In genomic region chr6:291148-291696, GRCh38 we compare ENCODE assay signal across 8 cellular contexts. TPM values are rescaled to one million over a fixed set of nuclear protein-coding genes. Genes with fewer than 3 reads are reported as not detected.
A peak's percentile ranks its signal among the peaks of the same experiment; 100 is the strongest.
DNase-seq lines count a peak whose midpoint lies in the region; ATAC-seq and TF ChIP-seq lines count a peak whose summit lies in the region.

No MANE protein-coding gene starts in this region.

- peak overlapping the region; percentile 71 for H3K27ac Mint-ChIP-seq in osteocyte (ENCODE audit: unreplicated experiment)

- no peaks in the 10 kb centered on the region for H3K9me3 ChIP-seq in OCI-LY3 (ENCODE audit: insufficient read depth, low read length)

- H3K36me3 Mint-ChIP-seq in osteocyte (ENCODE audit: unreplicated experiment): no peaks in the 10 kb centered on the region

- no peaks in the 10 kb centered on the region for H4K20me1 ChIP-seq in OCI-LY3 (ENCODE audit: insufficient read depth, low read length)

- H3K36me3 ChIP-seq in OCI-LY3 (replicated peaks; ENCODE audit: low read depth, low read length): peaks cover 8% of the 10 kb centered on the region

- H3K4me3 ChIP-seq in OCI-LY3 (ENCODE audit: low read length) (peak overlapping the region; percentile 79), epithelial cell of esophagus (ENCODE audit: low read length) (peak overlapping the region; percentile 66)

- TF ChIP-seq CTCF in OCI-LY3 (IDR thresholded peaks at IDR 0.05; ENCODE audit: low read depth, low read length) (no peak), epithelial cell of esophagus (IDR thresholded peaks at IDR 0.05; ENCODE audit: insufficient read depth, low read depth, low read length, missing control alignments) (no peak), osteocyte (IDR thresholded peaks at IDR 0.05) (no peak)

- peak overlapping the region; percentile 92 for H3K9ac ChIP-seq in OCI-LY3 (ENCODE audit: low read length)

- H3K4me3 Mint-ChIP-seq in osteocyte (ENCODE audit: unreplicated experiment): peak overlapping the region; percentile 70

- peaks cover 14% of the 10 kb centered on the region for H3K4me1 Mint-ChIP-seq in osteocyte (ENCODE audit: unreplicated experiment)

- no peak overlapping the region for H2AFZ ChIP-seq in OCI-LY3 (ENCODE audit: low read depth, low read length)

- no peaks in the 10 kb centered on the region for H3K9me3 Mint-ChIP-seq in osteocyte (ENCODE audit: unreplicated experiment)

- H3K4me2 ChIP-seq in OCI-LY3 (ENCODE audit: low read length): peak overlapping the region; percentile 79

- peaks cover 17% of the 10 kb centered on the region for H3K27me3 Mint-ChIP-seq in osteocyte (ENCODE audit: unreplicated experiment)

- peak overlapping the region; percentile 90 for H3K27ac ChIP-seq in OCI-LY3 (ENCODE audit: low read length)

- H3K4me1 ChIP-seq in OCI-LY3 (ENCODE audit: low read length): peaks cover 76% of the 10 kb centered on the region

- peak; percentile 32 for DNase-seq in EH (ENCODE audit: low read depth)
- DNase-seq in epithelial cell of esophagus (ENCODE audit: low read depth): peak; percentile 86
- DNase-seq in osteocyte (ENCODE audit: extremely low spot score, unreplicated experiment): peak; percentile 76
- DNase-seq in AG08395 (ENCODE audit: low spot score): no peak
- DNase-seq in NCI-H345 treated with DMSO at 0.1 percent for 48 hours (lab: John Stamatoyannopoulos, UW; ENCODE audit: unreplicated experiment): no peak

- H3K27me3 ChIP-seq in OCI-LY3 (ENCODE audit: low read depth, low read length): no peaks in the 10 kb centered on the region

- ATAC-seq in GM19467 (IDR thresholded peaks at IDR 0.05; ENCODE audit: unreplicated experiment) (no peak), GM21619 (IDR thresholded peaks at IDR 0.05; ENCODE audit: unreplicated experiment) (no peak)

- H3K79me2 ChIP-seq in OCI-LY3 (ENCODE audit: low read length): peaks cover 39% of the 10 kb centered on the region

RNA-seq across cellular contexts. Expression of gene DUSP22, which starts 1.1 kb away (rescaled TPM):
- total RNA-seq in osteocyte: 27.4 and 29.7 TPM in 2 replicates

Comparison
In these comparisons a context has a peak if more than half of its experiments do, and no peak if none do; other contexts are left out.
1. DNase-seq: peak in EH (single experiment), epithelial cell of esophagus (single experiment) and osteocyte (single experiment); none in AG08395 (single experiment) and NCI-H345 treated with DMSO at 0.1 percent for 48 hours (single experiment).